ENCODE assay signal across 8 cellular contexts in the genomic region with DNA sequence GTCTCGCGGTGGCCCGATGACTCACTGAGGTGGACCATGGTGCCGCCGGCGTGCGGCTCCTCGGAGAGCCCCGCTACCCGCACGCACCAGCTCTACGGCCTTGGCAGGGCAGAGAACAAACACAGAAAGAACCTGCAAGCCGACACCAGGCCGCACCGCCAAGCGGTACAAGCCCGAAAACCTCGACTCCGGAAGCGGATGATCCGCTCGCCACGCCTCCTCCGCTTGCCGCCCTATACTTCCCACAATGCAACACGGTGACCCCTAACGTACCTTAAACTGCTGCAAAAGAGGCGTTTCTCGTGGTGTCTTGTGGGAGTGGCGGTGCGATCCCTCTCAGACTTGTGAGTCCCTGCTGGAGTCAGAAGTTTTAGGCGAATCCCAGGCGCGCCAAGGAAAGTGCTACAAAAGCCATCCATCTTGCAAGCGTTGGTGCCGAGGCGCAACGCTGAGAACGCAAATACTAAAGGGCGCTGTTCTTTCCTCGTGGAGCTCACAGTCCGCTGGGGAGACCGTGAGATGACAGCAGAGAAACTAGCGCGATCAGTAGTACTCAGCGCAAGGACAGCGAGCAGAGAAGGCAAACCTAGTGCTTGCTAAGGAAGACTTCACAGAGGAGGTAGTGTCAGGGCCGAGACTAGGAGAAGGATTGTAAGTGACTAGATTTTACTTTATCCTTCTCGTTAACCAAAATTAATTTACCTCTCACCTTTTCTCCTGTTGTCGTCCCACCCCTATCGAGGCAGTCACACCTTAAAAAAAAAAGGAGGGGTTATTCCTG. TPM values are rescaled to one million over a fixed set of nuclear protein-coding genes. Genes with fewer than 3 reads are reported as not detected.
DNase-seq lines count a peak whose midpoint lies in the region; ATAC-seq and TF ChIP-seq lines count a peak whose summit lies in the region.

A gene (minus strand): TSS at position 200 of the 781 bp plus-strand sequence. CDS start 162 bp downstream, at position 38.

- H3K27ac ChIP-seq in CD8-positive, alpha-beta T cell (ENCODE audit: low read depth, low read length): peak within 1 kb of the TSS; percentile 80
- peak within 1 kb of the TSS; percentile 85 for H3K27ac ChIP-seq in effector memory CD4-positive, alpha-beta T cell (ENCODE audit: insufficient read depth, low read length, poor library complexity, severe bottlenecking)

- no peaks in the 10 kb centered on the region for H3K9me3 ChIP-seq in CD8-positive, alpha-beta T cell (ENCODE audit: low read length)
- H3K9me3 ChIP-seq in effector memory CD4-positive, alpha-beta T cell (ENCODE audit: control insufficient read depth, low read length): no peaks in the 10 kb centered on the region

- H3K4me3 Mint-ChIP-seq in CD8-positive, alpha-beta T cell: peak within 1 kb of the TSS; percentile 99

- H3K4me3 ChIP-seq in CD8-positive, alpha-beta T cell (ENCODE audit: low read depth, low read length): peak within 1 kb of the TSS; percentile 96
- peak within 1 kb of the TSS; percentile 97 for H3K4me3 ChIP-seq in effector memory CD4-positive, alpha-beta T cell (ENCODE audit: insufficient read depth, low read depth, low read length, poor library complexity, severe bottlenecking)

- no peaks in the 10 kb centered on the region for H3K27me3 ChIP-seq in CD8-positive, alpha-beta T cell (ENCODE audit: insufficient read depth, low read length)
- H3K27me3 ChIP-seq in effector memory CD4-positive, alpha-beta T cell (replicated peaks; ENCODE audit: control insufficient read depth, insufficient read depth, low read length, poor library complexity, severe bottlenecking): no peaks in the 10 kb centered on the region

- H3K4me1 ChIP-seq in CD8-positive, alpha-beta T cell (ENCODE audit: insufficient read depth, low read length): peaks cover 19% of the 10 kb centered on the region
- H3K4me1 ChIP-seq in effector memory CD4-positive, alpha-beta T cell (ENCODE audit: control insufficient read depth, insufficient read depth, low read length, poor library complexity, severe bottlenecking): peaks cover 9% of the 10 kb centered on the region

- H3K9me3 Mint-ChIP-seq in CD8-positive, alpha-beta T cell: no peaks in the 10 kb centered on the region

- H3K36me3 Mint-ChIP-seq in CD8-positive, alpha-beta T cell: peaks cover 38% of the 10 kb centered on the region

- CTCF ChIA-PET in CD8-positive, alpha-beta T cell (lab: Charles Lee): interaction anchor here (1.0 to 1.1 kb wide), 2 partner anchors 78 to 154 kb away, joined by 3 read pairs; no protein-coding TSS in a partner anchor

- no peaks in the 10 kb centered on the region for H3K27me3 Mint-ChIP-seq in CD8-positive, alpha-beta T cell (ENCODE audit: low read depth)

- DNase-seq in CD8-positive, alpha-beta T cell: peak; percentile 86 to 94 (median 88)
- peak; percentile 90 for DNase-seq in HS-5 (ENCODE audit: low read depth)
- peak; percentile 87 for DNase-seq in NK-92 treated with Interleukin-12 subunit alpha and Interleukin-12 subunit beta, amount 100 ng/mL, for 24 hours (lab: John Stamatoyannopoulos, UW)
- DNase-seq in activated CD8-positive, alpha-beta memory T cell treated with anti-CD3 and anti-CD28 coated beads for 24 hours: peak; percentile 94
- peak; percentile 86 to 92 (median 91) for DNase-seq in effector memory CD4-positive, alpha-beta T cell
- peak; percentile 92 to 98 for DNase-seq in lung microvascular endothelial cell (ENCODE audit: low read depth in 2 of 2)
- peak; percentile 78 to 92 (median 86) for DNase-seq in stimulated activated CD4-positive, alpha-beta T cell treated with anti-CD3 and anti-CD28 coated beads, TNF-alpha, amount 100 ng/mL, for 48 hours (ENCODE audit: low read depth in 3 of 3)

- ATAC-seq in CD8-positive, alpha-beta T cell: peak; percentile 90
- peak; percentile 82 for ATAC-seq in GM19467 (IDR thresholded peaks at IDR 0.05; ENCODE audit: unreplicated experiment)

- TF ChIP-seq CTCF in CD8-positive, alpha-beta T cell (IDR thresholded peaks at IDR 0.05): no peak

- POLR2A ChIA-PET in CD8-positive, alpha-beta T cell (lab: Charles Lee): interaction anchor here (0.8 to 1.3 kb wide), 8 partner anchors 11 to 1037 kb away, joined by 3 to 5 read pairs (median 3); a partner anchor contains a TSS

- H3K36me3 ChIP-seq in CD8-positive, alpha-beta T cell (ENCODE audit: insufficient read depth, low read length): no peaks in the 10 kb centered on the region
- H3K36me3 ChIP-seq in effector memory CD4-positive, alpha-beta T cell (ENCODE audit: control insufficient read depth, insufficient read depth, low read length): peaks cover 4% of the 10 kb centered on the region

- intact Hi-C loops in CD8-positive, alpha-beta T cell (cut with DNase I, micrococcal nuclease): loop anchor here (1.0 to 10.0 kb wide), 10 partner anchors 106 to 1982 kb away; a partner anchor contains a TSS

- H3K27ac Mint-ChIP-seq in CD8-positive, alpha-beta T cell: peak within 1 kb of the TSS; percentile 96

- peaks cover 46% of the 10 kb centered on the region for H3K4me1 Mint-ChIP-seq in CD8-positive, alpha-beta T cell (ENCODE audit: low read depth)

RNA-seq across cellular contexts. Expression of the gene that starts here (rescaled TPM):
- total RNA-seq in CD8-positive, alpha-beta T cell: 10 to 100 TPM; 23.6 to 28.7 TPM
- total RNA-seq in lung microvascular endothelial cell: 52.1 and 53.0 TPM in 2 replicates

Comparison
In these comparisons a context has a peak if more than half of its experiments do, and no peak if none do; other contexts are left out.
1. Peak in every context shown above with its lines: DNase-seq, ATAC-seq, H3K4me3 ChIP-seq and H3K27ac ChIP-seq.